Comparison of ENCODE assay signal across 9 cellular contexts in genomic region chr2:42124051-42124813, GRCh38. TPM values are rescaled to one million over a fixed set of nuclear protein-coding genes. Genes with fewer than 3 reads are reported as not detected.
DNase-seq lines count a peak whose midpoint lies in the region; ATAC-seq and TF ChIP-seq lines count a peak whose summit lies in the region.
"Had no signal": no experiment of that assay in that cellular context is flagged by ENCODE, and none has a peak within 500 bp of the region (broad histone marks: within the 10 kb centered on the region; RNA-seq: fewer than 3 reads in every experiment).

No MANE protein-coding gene starts in this region.

- H4K12ac ChIP-seq in trophoblast cell (ENCODE audit: low read depth, low read length), result no peak overlapping the region

- no peak overlapping the region for H4K8ac ChIP-seq in trophoblast cell (ENCODE audit: low read depth, low read length)

- intact Hi-C loops in head of caudate nucleus (cut with DNase I), result no loop called here
- intact Hi-C loops in left lung (cut with DNase I), result no loop called here
- intact Hi-C loops in A673 (cut with micrococcal nuclease; ENCODE audit: unreplicated experiment), result no loop called here

- no peak overlapping the region for H3K4ac ChIP-seq in trophoblast cell (ENCODE audit: low read depth, low read length)

- H3K27me3 ChIP-seq in RWPE2 (ENCODE audit: insufficient read depth, poor library complexity, severe bottlenecking), result no peaks in the 10 kb centered on the region
- no peaks in the 10 kb centered on the region for H3K27me3 ChIP-seq in trophoblast cell (ENCODE audit: insufficient read depth, low read length)
- peaks cover 0 to 6% of the 10 kb centered on the region in 2 donors for H3K27me3 ChIP-seq in left lung
- H3K27me3 ChIP-seq in A673 (replicated peaks; ENCODE audit: insufficient read depth, low read depth, low read length, poor library complexity), result no peaks in the 10 kb centered on the region

- H3K4me3 ChIP-seq in RWPE2 (ENCODE audit: severe bottlenecking) (no peak overlapping the region), trophoblast cell (ENCODE audit: low read depth, low read length) (no peak overlapping the region), left lung (no peak overlapping the region), A673 (ENCODE audit: low read depth, low read length, poor library complexity, severe bottlenecking) (no peak overlapping the region)
- H3K4me3 ChIP-seq: lower lobe of right lung, SK-N-MC had no signal

- TF ChIP-seq CTCF in RWPE2 (IDR thresholded peaks at IDR 0.05; ENCODE audit: poor library complexity, severe bottlenecking) (no peak), left lung (IDR thresholded peaks at IDR 0.05) (no peak), A673 (conservative IDR thresholded peaks at IDR 0.05; ENCODE audit: low read depth, low read length) (no peak)

- H2BK120ac ChIP-seq in trophoblast cell (ENCODE audit: insufficient read depth, low read length, poor library complexity), result no peak overlapping the region

- H3K36me3 ChIP-seq in RWPE2 (ENCODE audit: low read depth), result no peaks in the 10 kb centered on the region
- no peaks in the 10 kb centered on the region for H3K36me3 ChIP-seq in trophoblast cell (ENCODE audit: control insufficient read depth in 1 of 2, insufficient read depth in 2 of 2, low read length in 2 of 2)
- H3K36me3 ChIP-seq in left lung, result no peaks in the 10 kb centered on the region
- H3K36me3 ChIP-seq in A673 (ENCODE audit: insufficient read depth, low read length, poor library complexity, severe bottlenecking), result no peaks in the 10 kb centered on the region
- H3K36me3 ChIP-seq: lower lobe of right lung had no signal

- peak overlapping the region; percentile 24 for H4K91ac ChIP-seq in trophoblast cell (ENCODE audit: low read depth, low read length)

- no peak overlapping the region for H2AK5ac ChIP-seq in trophoblast cell (ENCODE audit: low read length)

- H3K14ac ChIP-seq in trophoblast cell (ENCODE audit: low read length), result no peak overlapping the region

- no peaks in the 10 kb centered on the region for H3K79me1 ChIP-seq in trophoblast cell (ENCODE audit: low read length)

- H3K23ac ChIP-seq in trophoblast cell (ENCODE audit: low read length), result no peak overlapping the region

- no peak for DNase-seq in RWPE2 (ENCODE audit: low spot score)
- DNase-seq in trophoblast cell, result no peak
- DNase-seq in head of caudate nucleus, result no peak
- DNase-seq in left lung, result no peak
- DNase-seq in A673 (ENCODE audit: low spot score), result no peak
- DNase-seq: lower lobe of right lung had no signal

- H3K27ac ChIP-seq in RWPE2 (ENCODE audit: poor library complexity, severe bottlenecking), result peak overlapping the region; percentile 29
- no peak overlapping the region for H3K27ac ChIP-seq in trophoblast cell (ENCODE audit: low read depth, low read length)
- no peak overlapping the region for H3K27ac ChIP-seq in left lung
- no peak overlapping the region for H3K27ac ChIP-seq in A673 (ENCODE audit: low read depth, low read length, poor library complexity, severe bottlenecking)
- H3K27ac ChIP-seq: lower lobe of right lung, SK-N-MC had no signal

- no CpG with 5 or more reads among the region's 7 CpGs for WGBS in trophoblast cell (ENCODE audit: extremely low coverage, insufficient coverage, insufficient read length)

- POLR2A ChIA-PET in A673 (lab: Charles Lee; ENCODE audit: low non-redundant PET), result no interaction called here

- H3K4me1 ChIP-seq in RWPE2 (ENCODE audit: insufficient read depth, poor library complexity, severe bottlenecking) (peaks cover 55% of the 10 kb centered on the region), trophoblast cell (ENCODE audit: control insufficient read depth in 1 of 2, insufficient read depth in 2 of 2, low read length in 2 of 2) (peaks cover 0 to 11% of the 10 kb centered on the region in 2 experiments), left lung (peaks cover 17 to 63% of the 10 kb centered on the region in 2 donors), A673 (ENCODE audit: insufficient read depth, low read length, poor library complexity, severe bottlenecking) (peaks cover 27% of the 10 kb centered on the region)

- no peak overlapping the region for H3K4me2 ChIP-seq in trophoblast cell (ENCODE audit: low read length)

- H3K18ac ChIP-seq in trophoblast cell (ENCODE audit: low read length), result no peak overlapping the region

- no peak overlapping the region for H2BK12ac ChIP-seq in trophoblast cell (ENCODE audit: low read length)

- CTCF ChIA-PET in A673 (lab: Charles Lee), result interaction anchor here (0.6 kb wide), 1 partner anchor 386 kb away, joined by 10 read pairs; no protein-coding TSS in a partner anchor

- H3K9ac ChIP-seq in trophoblast cell (ENCODE audit: low read length), result no peak overlapping the region

- BruUV-seq in A673 (replicated peaks; lab: Mats Ljungman, UMichigan), result no TSS peak

- H3K9me3 ChIP-seq in RWPE2 (ENCODE audit: severe bottlenecking), result no peaks in the 10 kb centered on the region
- no peaks in the 10 kb centered on the region for H3K9me3 ChIP-seq in trophoblast cell (ENCODE audit: insufficient read depth, low read depth, low read length)
- H3K9me3 ChIP-seq in left lung, result no peaks in the 10 kb centered on the region
- peaks cover 5% of the 10 kb centered on the region for H3K9me3 ChIP-seq in A673 (ENCODE audit: low read depth, low read length, poor library complexity, severe bottlenecking)
- H3K9me3 ChIP-seq: lower lobe of right lung had no signal

- no peaks in the 10 kb centered on the region for H3K79me2 ChIP-seq in trophoblast cell (ENCODE audit: control insufficient read depth, insufficient read depth, low read length, poor library complexity)

- no peak overlapping the region for H2AFZ ChIP-seq in trophoblast cell (ENCODE audit: insufficient read depth, low read length, poor library complexity)

- no peak overlapping the region for H2BK5ac ChIP-seq in trophoblast cell (ENCODE audit: low read depth, low read length, poor library complexity)

- ATAC-seq in GM19043 (IDR thresholded peaks at IDR 0.05; ENCODE audit: low read depth, unreplicated experiment) (peak; percentile 55), HG02884 (IDR thresholded peaks at IDR 0.05; ENCODE audit: unreplicated experiment) (peak; percentile 61), RWPE2 (ENCODE audit: low read depth) (no peak), left lung (no peak)

RNA-seq across cellular contexts. Expression of gene EML4, which starts 44.9 kb away (rescaled TPM):
- 32.8 and 33.8 TPM in 2 replicates for polyA plus RNA-seq in trophoblast cell (2013)
- total RNA-seq in left lung, result 10 to 100 TPM; 77.5 to 79.3 TPM
- 93.7 and 103 TPM in 2 replicates for total RNA-seq in A673 (2021)

Comparison
In these comparisons a context has a peak if more than half of its experiments do, and no peak if none do; other contexts are left out.
1. ATAC-seq: peak in GM19043 (single experiment) and HG02884 (single experiment); none in RWPE2 (single experiment) and left lung (single experiment).